In the genomic region with DNA sequence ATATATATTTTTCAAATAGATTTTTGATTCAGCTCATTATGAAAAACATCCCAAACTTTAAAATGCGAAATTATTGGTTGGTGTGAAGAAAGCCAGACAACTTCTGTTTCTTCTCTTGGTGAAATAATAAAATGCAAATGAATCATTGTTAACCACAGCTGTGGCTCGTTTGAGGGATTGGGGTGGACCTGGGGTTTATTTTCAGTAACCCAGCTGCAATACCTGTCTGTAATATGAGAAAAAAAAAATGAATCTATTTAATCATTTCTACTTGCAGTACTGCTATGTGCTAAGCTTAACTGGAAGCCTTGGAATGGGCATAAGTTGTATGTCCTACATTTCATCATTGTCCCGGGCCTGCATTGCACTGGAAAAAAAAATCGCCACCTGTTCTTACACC, we compare ENCODE assay signal across 8 cellular contexts. TPM values are rescaled to one million over a fixed set of nuclear protein-coding genes. Genes with fewer than 3 reads are reported as not detected.
A peak's percentile ranks its signal among the peaks of the same experiment; 100 is the strongest.
DNase-seq lines count a peak whose midpoint lies in the region; ATAC-seq and TF ChIP-seq lines count a peak whose summit lies in the region.
"Not testable (repeated sequence)": the region's sequence is repeated elsewhere in the genome, so short reads cannot be mapped to it uniquely, and the experiment has no call there.

No MANE protein-coding gene starts in this region.

- H3K27ac Mint-ChIP-seq in T-helper 17 cell (peak overlapping the region; percentile 14), progenitor cell of endocrine pancreas (peak overlapping the region; percentile 29)
- H3K27ac Mint-ChIP-seq in activated CD4-positive, alpha-beta memory T cell treated with anti-CD3 and anti-CD28 coated beads for 36 hours = peak overlapping the region; percentile 58
- H3K27ac Mint-ChIP-seq in activated T-helper 1 cell treated with anti-CD3 and anti-CD28 coated beads, Interleukin-12 subunit alpha, Interleukin-12 subunit beta, Interleukin-2, Interleukin-4 antibody, amounts not matched to agents 30 ng/mL and 10 ng/mL and 1 ng/mL, durations not matched to agents 14 hours and 24 hours and 36 hours = peak overlapping the region; percentile 38
- H3K27ac Mint-ChIP-seq in activated naive CD8-positive, alpha-beta T cell treated with anti-CD3 and anti-CD28 coated beads, Interleukin-2, amount 50 U/mL, for 24 hours = peak overlapping the region; percentile 52
- H3K27ac Mint-ChIP-seq in stimulated activated naive CD8-positive, alpha-beta T cell treated with anti-CD3 and anti-CD28 coated beads, Interleukin-15, amount 100 ng/mL, for 72 hours = peak overlapping the region; percentile 29 to 68

- H3K27ac ChIP-seq in DOHH2 (ENCODE audit: low read depth, low read length) = peak overlapping the region; percentile 82
- not testable (repeated sequence) for H3K27ac ChIP-seq in MM.1S (ENCODE audit: low read length)

- H3K27me3 ChIP-seq in DOHH2 (ENCODE audit: control insufficient read depth, low read length); MM.1S (replicated peaks; ENCODE audit: insufficient read depth, low read length): not testable (repeated sequence)

- H3K9ac ChIP-seq in MM.1S (ENCODE audit: low read length) = not testable (repeated sequence)

- not testable (repeated sequence) for H3K9me3 ChIP-seq in DOHH2 (ENCODE audit: control insufficient read depth, insufficient read depth, low read length); MM.1S (replicated peaks; ENCODE audit: insufficient read depth, low read length); T-helper 17 cell (ENCODE audit: control insufficient read depth, low read length, poor library complexity, severe bottlenecking)

- peaks cover 12% of the 10 kb centered on the region for H3K4me1 Mint-ChIP-seq in T-helper 17 cell
- H3K4me1 Mint-ChIP-seq in activated CD4-positive, alpha-beta memory T cell treated with anti-CD3 and anti-CD28 coated beads for 36 hours (ENCODE audit: low read depth) = peaks cover 28% of the 10 kb centered on the region
- H3K4me1 Mint-ChIP-seq in activated T-helper 1 cell treated with anti-CD3 and anti-CD28 coated beads, Interleukin-12 subunit alpha, Interleukin-12 subunit beta, Interleukin-2, Interleukin-4 antibody, amounts not matched to agents 30 ng/mL and 10 ng/mL and 1 ng/mL, durations not matched to agents 14 hours and 24 hours and 36 hours (ENCODE audit: low read depth) = peaks cover 25% of the 10 kb centered on the region
- peaks cover 21% of the 10 kb centered on the region for H3K4me1 Mint-ChIP-seq in activated naive CD8-positive, alpha-beta T cell treated with anti-CD3 and anti-CD28 coated beads, Interleukin-2, amount 50 U/mL, for 24 hours
- not testable (repeated sequence) for H3K4me1 Mint-ChIP-seq in progenitor cell of endocrine pancreas (ENCODE audit: low read depth)
- peaks cover 23% of the 10 kb centered on the region for H3K4me1 Mint-ChIP-seq in stimulated activated naive CD8-positive, alpha-beta T cell treated with anti-CD3 and anti-CD28 coated beads, Interleukin-15, amount 100 ng/mL, for 72 hours

- H3K27me3 Mint-ChIP-seq in T-helper 17 cell; activated CD4-positive, alpha-beta memory T cell treated with anti-CD3 and anti-CD28 coated beads for 36 hours; activated T-helper 1 cell treated with anti-CD3 and anti-CD28 coated beads, Interleukin-12 subunit alpha, Interleukin-12 subunit beta, Interleukin-2, Interleukin-4 antibody, amounts not matched to agents 30 ng/mL and 10 ng/mL and 1 ng/mL, durations not matched to agents 14 hours and 24 hours and 36 hours (ENCODE audit: insufficient read depth); activated naive CD8-positive, alpha-beta T cell treated with anti-CD3 and anti-CD28 coated beads, Interleukin-2, amount 50 U/mL, for 24 hours; progenitor cell of endocrine pancreas; stimulated activated naive CD8-positive, alpha-beta T cell treated with anti-CD3 and anti-CD28 coated beads, Interleukin-15, amount 100 ng/mL, for 72 hours: not testable (repeated sequence)

- H3K36me3 Mint-ChIP-seq in T-helper 17 cell (ENCODE audit: low read depth) = not testable (repeated sequence)
- peaks cover 44% of the 10 kb centered on the region for H3K36me3 Mint-ChIP-seq in activated CD4-positive, alpha-beta memory T cell treated with anti-CD3 and anti-CD28 coated beads for 36 hours
- peaks cover 45% of the 10 kb centered on the region for H3K36me3 Mint-ChIP-seq in activated T-helper 1 cell treated with anti-CD3 and anti-CD28 coated beads, Interleukin-12 subunit alpha, Interleukin-12 subunit beta, Interleukin-2, Interleukin-4 antibody, amounts not matched to agents 30 ng/mL and 10 ng/mL and 1 ng/mL, durations not matched to agents 14 hours and 24 hours and 36 hours (ENCODE audit: low read depth)
- H3K36me3 Mint-ChIP-seq in activated naive CD8-positive, alpha-beta T cell treated with anti-CD3 and anti-CD28 coated beads, Interleukin-2, amount 50 U/mL, for 24 hours (ENCODE audit: low read depth) = peaks cover 43% of the 10 kb centered on the region
- H3K36me3 Mint-ChIP-seq in progenitor cell of endocrine pancreas (ENCODE audit: insufficient read depth) = peaks cover 12% of the 10 kb centered on the region

- H3K4me1 ChIP-seq in DOHH2 (ENCODE audit: control insufficient read depth, low read length) = peaks cover 64% of the 10 kb centered on the region
- H3K4me1 ChIP-seq in MM.1S (ENCODE audit: low read length) = not testable (repeated sequence)

- H3K4me3 ChIP-seq in DOHH2 (ENCODE audit: low read length) = peak overlapping the region; percentile 70
- not testable (repeated sequence) for H3K4me3 ChIP-seq in MM.1S (ENCODE audit: low read length)

- H3K9me3 Mint-ChIP-seq in activated CD4-positive, alpha-beta memory T cell treated with anti-CD3 and anti-CD28 coated beads for 36 hours; activated T-helper 1 cell treated with anti-CD3 and anti-CD28 coated beads, Interleukin-12 subunit alpha, Interleukin-12 subunit beta, Interleukin-2, Interleukin-4 antibody, amounts not matched to agents 30 ng/mL and 10 ng/mL and 1 ng/mL, durations not matched to agents 14 hours and 24 hours and 36 hours; activated naive CD8-positive, alpha-beta T cell treated with anti-CD3 and anti-CD28 coated beads, Interleukin-2, amount 50 U/mL, for 24 hours; progenitor cell of endocrine pancreas (ENCODE audit: low read depth); stimulated activated naive CD8-positive, alpha-beta T cell treated with anti-CD3 and anti-CD28 coated beads, Interleukin-15, amount 100 ng/mL, for 72 hours: not testable (repeated sequence)

- not testable (repeated sequence) for H3K4me3 Mint-ChIP-seq in T-helper 17 cell; activated CD4-positive, alpha-beta memory T cell treated with anti-CD3 and anti-CD28 coated beads for 36 hours; activated T-helper 1 cell treated with anti-CD3 and anti-CD28 coated beads, Interleukin-12 subunit alpha, Interleukin-12 subunit beta, Interleukin-2, Interleukin-4 antibody, amounts not matched to agents 30 ng/mL and 10 ng/mL and 1 ng/mL, durations not matched to agents 14 hours and 24 hours and 36 hours; activated naive CD8-positive, alpha-beta T cell treated with anti-CD3 and anti-CD28 coated beads, Interleukin-2, amount 50 U/mL, for 24 hours; progenitor cell of endocrine pancreas (ENCODE audit: low read depth)
- H3K4me3 Mint-ChIP-seq in stimulated activated naive CD8-positive, alpha-beta T cell treated with anti-CD3 and anti-CD28 coated beads, Interleukin-15, amount 100 ng/mL, for 72 hours = peak overlapping the region in 1 of 2 donors; percentile 7

- TF ChIP-seq CTCF in DOHH2 (IDR thresholded peaks at IDR 0.05; ENCODE audit: low read depth, low read length, poor library complexity, severe bottlenecking); MM.1S (IDR thresholded peaks at IDR 0.05; ENCODE audit: low read length); progenitor cell of endocrine pancreas (IDR thresholded peaks at IDR 0.05; ENCODE audit: unreplicated experiment): not testable (repeated sequence)

- H2AFZ ChIP-seq in MM.1S (ENCODE audit: low read length) = not testable (repeated sequence)

- H3K4me2 ChIP-seq in DOHH2 (ENCODE audit: low read length) = peak overlapping the region; percentile 87
- not testable (repeated sequence) for H3K4me2 ChIP-seq in MM.1S (ENCODE audit: low read depth, low read length)

- POLR2A ChIA-PET in activated CD4-positive, alpha-beta memory T cell treated with anti-CD3 and anti-CD28 coated beads for 36 hours (lab: Charles Lee) = not testable (repeated sequence)

- H3K79me2 ChIP-seq in DOHH2 (ENCODE audit: control insufficient read depth, low read length); MM.1S (ENCODE audit: low read length): not testable (repeated sequence)

- ATAC-seq in T-helper 17 cell = not testable (repeated sequence)
- peak; percentile 49 for ATAC-seq in activated naive CD8-positive, alpha-beta T cell treated with anti-CD3 and anti-CD28 coated beads, Interleukin-2, amount 50 U/mL, for 24 hours
- ATAC-seq in stimulated activated naive CD8-positive, alpha-beta T cell treated with anti-CD3 and anti-CD28 coated beads, Interleukin-15, amount 100 ng/mL, for 72 hours = peak; percentile 89

- peaks cover 11% of the 10 kb centered on the region for H3F3A ChIP-seq in DOHH2 (ENCODE audit: control insufficient read depth, insufficient read depth)
- H3F3A ChIP-seq in MM.1S (ENCODE audit: insufficient read depth, low read length) = not testable (repeated sequence)

- H4K20me1 ChIP-seq in DOHH2 (ENCODE audit: control insufficient read depth, insufficient read depth, low read depth, low read length); MM.1S (ENCODE audit: insufficient read depth, low read length): not testable (repeated sequence)

- intact Hi-C loops in activated CD4-positive, alpha-beta memory T cell treated with anti-CD3 and anti-CD28 coated beads for 36 hours (cut with micrococcal nuclease); activated T-helper 1 cell treated with anti-CD3 and anti-CD28 coated beads, Interleukin-12 subunit alpha, Interleukin-12 subunit beta, Interleukin-2, Interleukin-4 antibody, amounts not matched to agents 30 ng/mL and 10 ng/mL and 1 ng/mL, durations not matched to agents 14 hours and 24 hours and 36 hours (cut with micrococcal nuclease): not testable (repeated sequence)

- H3K36me3 ChIP-seq in DOHH2 (ENCODE audit: control insufficient read depth, low read length) = peaks cover 76% of the 10 kb centered on the region
- H3K36me3 ChIP-seq in MM.1S (replicated peaks; ENCODE audit: insufficient read depth, low read length) = not testable (repeated sequence)

- DNase-seq in MM.1S = peak; percentile 12
- DNase-seq in T-helper 17 cell; activated T-helper 1 cell treated with anti-CD3 and anti-CD28 coated beads, Interleukin-12 subunit alpha, Interleukin-12 subunit beta, Interleukin-2, Interleukin-4 antibody, amounts not matched to agents 30 ng/mL and 10 ng/mL and 1 ng/mL, durations not matched to agents 14 hours and 24 hours and 36 hours (ENCODE audit: low spot score); activated naive CD8-positive, alpha-beta T cell treated with anti-CD3 and anti-CD28 coated beads, Interleukin-2, amount 50 U/mL, for 24 hours; progenitor cell of endocrine pancreas (ENCODE audit: low spot score, unreplicated experiment): not testable (repeated sequence)
- DNase-seq in activated CD4-positive, alpha-beta memory T cell treated with anti-CD3 and anti-CD28 coated beads for 36 hours = peak; percentile 40
- DNase-seq in stimulated activated naive CD8-positive, alpha-beta T cell treated with anti-CD3 and anti-CD28 coated beads, Interleukin-15, amount 100 ng/mL, for 72 hours = peak; percentile 12 to 46

- CTCF ChIA-PET in activated CD4-positive, alpha-beta memory T cell treated with anti-CD3 and anti-CD28 coated beads for 36 hours (lab: Charles Lee) = interaction anchor here (0.5 kb wide), 1 partner anchor 88 kb away, joined by 3 read pairs; no protein-coding TSS in a partner anchor

- H3K9me2 ChIP-seq in DOHH2 (replicated peaks; ENCODE audit: control insufficient read depth, low read length); MM.1S (replicated peaks; ENCODE audit: insufficient read depth, low read length): not testable (repeated sequence)

RNA-seq across cellular contexts. Expression of gene RNFT1, which starts 17.2 kb away (rescaled TPM):
- total RNA-seq in T-helper 17 cell (10 to 100 TPM; 21.9 to 27.5 TPM), progenitor cell of endocrine pancreas (29.3 and 30.1 TPM in 2 replicates)
- total RNA-seq in activated CD4-positive, alpha-beta memory T cell treated with anti-CD3 and anti-CD28 coated beads for 36 hours = 10 to 100 TPM; 34.7 to 35.5 TPM
- 32.2 and 35.5 TPM in 2 replicates for total RNA-seq in activated T-helper 1 cell treated with anti-CD3 and anti-CD28 coated beads, Interleukin-12 subunit alpha, Interleukin-12 subunit beta, Interleukin-2, Interleukin-4 antibody, amounts not matched to agents 30 ng/mL and 10 ng/mL and 1 ng/mL, durations not matched to agents 14 hours and 24 hours and 36 hours

RNA-seq across cellular contexts. Expression of gene RPS6KB1, which starts 54.4 kb away (rescaled TPM):
- total RNA-seq in T-helper 17 cell = 100 to 1,000 TPM in 1 of 2 donors, 10 to 100 TPM in 1; 86.6 to 105 TPM
- total RNA-seq in activated CD4-positive, alpha-beta memory T cell treated with anti-CD3 and anti-CD28 coated beads for 36 hours = 10 to 100 TPM; 41.6 to 44.8 TPM
- 67.6 and 82.7 TPM in 2 replicates for total RNA-seq in activated T-helper 1 cell treated with anti-CD3 and anti-CD28 coated beads, Interleukin-12 subunit alpha, Interleukin-12 subunit beta, Interleukin-2, Interleukin-4 antibody, amounts not matched to agents 30 ng/mL and 10 ng/mL and 1 ng/mL, durations not matched to agents 14 hours and 24 hours and 36 hours
- total RNA-seq in progenitor cell of endocrine pancreas = 48.9 and 53.8 TPM in 2 replicates

RNA-seq across cellular contexts. Expression of gene TUBD1, which starts 54.6 kb away (rescaled TPM):
- total RNA-seq in T-helper 17 cell (1 to 10 TPM; 6.3 to 8.6 TPM), progenitor cell of endocrine pancreas (31.7 and 31.8 TPM in 2 replicates)
- 10 to 100 TPM; 11.0 to 12.7 TPM for total RNA-seq in activated CD4-positive, alpha-beta memory T cell treated with anti-CD3 and anti-CD28 coated beads for 36 hours
- total RNA-seq in activated T-helper 1 cell treated with anti-CD3 and anti-CD28 coated beads, Interleukin-12 subunit alpha, Interleukin-12 subunit beta, Interleukin-2, Interleukin-4 antibody, amounts not matched to agents 30 ng/mL and 10 ng/mL and 1 ng/mL, durations not matched to agents 14 hours and 24 hours and 36 hours = 12.3 and 13.2 TPM in 2 replicates
